31 cellular contexts compared by ENCODE assay signal in genomic region chr13:76720827-76721226, GRCh38.
A peak's percentile ranks its signal among the peaks of the same experiment; 100 is the strongest.
DNase-seq lines count a peak whose midpoint lies in the region; ATAC-seq and TF ChIP-seq lines count a peak whose summit lies in the region.
"Had no signal": no experiment of that assay in that cellular context is flagged by ENCODE, and none has a peak within 500 bp of the region (broad histone marks: within the 10 kb centered on the region; RNA-seq: fewer than 3 reads in every experiment).

No MANE protein-coding gene starts in this region.

- H4K8ac ChIP-seq in mesenchymal stem cell (ENCODE audit: low read length), result peak overlapping the region; percentile 23

- H2BK120ac ChIP-seq in mesenchymal stem cell (ENCODE audit: low read depth, low read length), result peak overlapping the region; percentile 19

- H2BK15ac ChIP-seq in mesenchymal stem cell (ENCODE audit: low read depth, poor library complexity, severe bottlenecking), result peak overlapping the region; percentile 7

- H2AK5ac ChIP-seq in mesenchymal stem cell (ENCODE audit: low read length, severe bottlenecking), result no peak overlapping the region

- TF ChIP-seq EP300 in sigmoid colon (IDR thresholded peaks at IDR 0.05), result no peak

- no peak overlapping the region for H4K91ac ChIP-seq in mesenchymal stem cell (ENCODE audit: low read length)

- H3K9me3 ChIP-seq in mesenchymal stem cell (ENCODE audit: control insufficient read depth, low read length) (no peaks in the 10 kb centered on the region), upper lobe of right lung (no peaks in the 10 kb centered on the region), sigmoid colon (no peaks in the 10 kb centered on the region), WERI-Rb-1 (ENCODE audit: severe bottlenecking) (no peaks in the 10 kb centered on the region)
- H3K9me3 ChIP-seq: BLaER1, HAP-1, MG63, SJSA1 had no signal

- H3K18ac ChIP-seq in mesenchymal stem cell (ENCODE audit: low read depth in 1 of 2, low read length in 2 of 2), result peak overlapping the region in 1 of 2 experiments; percentile 50

- DNase-seq in SKM-1 treated with dmso at 0.1 percent for 144 hours (lab: John Stamatoyannopoulos, UW; ENCODE audit: unreplicated experiment), result peak; percentile 27
- no peak for DNase-seq in SKM-1 (lab: John Stamatoyannopoulos, UW; ENCODE audit: unreplicated experiment)
- DNase-seq in MV-4-11 (lab: John Stamatoyannopoulos, UW), result peak; percentile 11
- no peak for DNase-seq in mesenchymal stem cell
- DNase-seq in upper lobe of right lung, result no peak
- DNase-seq in sigmoid colon, result no peak
- no peak for DNase-seq in WERI-Rb-1
- DNase-seq: 8988T; ACHN; CD4-positive, alpha-beta memory T cell; COR-L47; DMS53; GOT3; HFFc6; KBM-7; MG63; NCI-H1092 treated with DMSO at 0.1 percent for 48 hours; NCI-H1436; NCI-H187; NCI-H2081 treated with DMSO at 0.1 percent for 48 hours; NCI-H2171 treated with DMSO at 0.1 percent for 48 hours; NCI-H345; NCI-H526; NCI-H82; NK-92 treated with Interleukin-12 subunit alpha and Interleukin-12 subunit beta, amount 100 ng/mL, for 24 hours; PC-9; Right ventricle myocardium superior had no signal

- H3K4me1 ChIP-seq in mesenchymal stem cell (ENCODE audit: control insufficient read depth, insufficient read depth, low read depth, low read length) (peaks cover 3% of the 10 kb centered on the region), upper lobe of right lung (peaks cover 25% of the 10 kb centered on the region), sigmoid colon (peaks cover 0 to 21% (median 3%) of the 10 kb centered on the region in 4 donors)
- H3K4me1 ChIP-seq: HAP-1 had no signal

- H2BK5ac ChIP-seq in mesenchymal stem cell (ENCODE audit: low read depth, low read length, poor library complexity, severe bottlenecking), result no peak overlapping the region

- no peak overlapping the region for H3K14ac ChIP-seq in mesenchymal stem cell (ENCODE audit: low read length in 2 of 2)

- H3K27ac ChIP-seq in mesenchymal stem cell (ENCODE audit: low read length, poor library complexity, severe bottlenecking), result no peak overlapping the region
- H3K27ac ChIP-seq in upper lobe of right lung, result no peak overlapping the region
- no peak overlapping the region for H3K27ac ChIP-seq in sigmoid colon
- no peak overlapping the region for H3K27ac ChIP-seq in WERI-Rb-1
- H3K27ac ChIP-seq: BLaER1, PC-9, SJSA1 had no signal

- ATAC-seq in upper lobe of right lung (peak; percentile 66), GM18868 (IDR thresholded peaks at IDR 0.05; ENCODE audit: unreplicated experiment) (no peak)

- no peak overlapping the region for H3K23ac ChIP-seq in mesenchymal stem cell (ENCODE audit: low read length in 2 of 2)

- no peaks in the 10 kb centered on the region for H3K36me3 ChIP-seq in mesenchymal stem cell (ENCODE audit: control insufficient read depth in 1 of 2, insufficient read depth in 2 of 2, low read depth in 1 of 2, low read length in 2 of 2)
- no peaks in the 10 kb centered on the region for H3K36me3 ChIP-seq in upper lobe of right lung
- no peaks in the 10 kb centered on the region for H3K36me3 ChIP-seq in sigmoid colon
- no peaks in the 10 kb centered on the region for H3K36me3 ChIP-seq in WERI-Rb-1
- H3K36me3 ChIP-seq: BLaER1, HAP-1, MG63, SJSA1 had no signal

- no peak overlapping the region for H3K4ac ChIP-seq in mesenchymal stem cell (ENCODE audit: low read depth in 1 of 2, low read length in 2 of 2)

- TF ChIP-seq CTCF in upper lobe of right lung (IDR thresholded peaks at IDR 0.05), result no peak
- TF ChIP-seq CTCF in sigmoid colon (IDR thresholded peaks at IDR 0.05), result no peak
- TF ChIP-seq CTCF in WERI-Rb-1 (IDR thresholded peaks at IDR 0.05; ENCODE audit: low read depth, low read length), result no peak

- no peak for TF ChIP-seq POLR2A in sigmoid colon (IDR thresholded peaks at IDR 0.05)

- H3K27me3 ChIP-seq in mesenchymal stem cell (ENCODE audit: control insufficient read depth in 1 of 2, insufficient read depth in 1 of 2, low read length in 2 of 2) (no peaks in the 10 kb centered on the region), upper lobe of right lung (no peaks in the 10 kb centered on the region), sigmoid colon (no peaks in the 10 kb centered on the region), WERI-Rb-1 (ENCODE audit: insufficient read depth, low read depth, severe bottlenecking) (no peaks in the 10 kb centered on the region)
- H3K27me3 ChIP-seq: BLaER1, MG63, SJSA1 had no signal

- no peak overlapping the region for H2AFZ ChIP-seq in mesenchymal stem cell (ENCODE audit: low read depth, low read length)
- H2AFZ ChIP-seq: PC-9 had no signal

- H3K4me3 ChIP-seq in mesenchymal stem cell (ENCODE audit: insufficient read depth in 1 of 2, low read depth in 1 of 2, low read length in 2 of 2) (no peak overlapping the region), upper lobe of right lung (no peak overlapping the region), sigmoid colon (no peak overlapping the region), WERI-Rb-1 (ENCODE audit: low read depth, low read length) (no peak overlapping the region)
- H3K4me3 ChIP-seq: BLaER1, HAP-1, MG63, PC-9, SJSA1 had no signal

- no peaks in the 10 kb centered on the region for H3K79me1 ChIP-seq in mesenchymal stem cell (replicated peaks; ENCODE audit: low read length, poor library complexity, severe bottlenecking)

- H3K4me2 ChIP-seq in mesenchymal stem cell (ENCODE audit: low read length, poor library complexity, severe bottlenecking), result no peak overlapping the region
- H3K4me2 ChIP-seq: BLaER1, PC-9 had no signal

- WGBS in mesenchymal stem cell, result no CpG with 5 or more reads among the region's 1 CpG
- 89 to 91% methylated on average over 1 of the region's 1 CpG for WGBS in sigmoid colon, 2 donors

- no peak overlapping the region for H3K9ac ChIP-seq in mesenchymal stem cell (ENCODE audit: low read length)
- H3K9ac ChIP-seq: BLaER1 had no signal

- intact Hi-C loops in upper lobe of right lung (cut with DNase I) (no loop called here), sigmoid colon (cut with DNase I) (no loop called here)

- H2BK12ac ChIP-seq in mesenchymal stem cell (ENCODE audit: low read length in 2 of 2), result peak overlapping the region; percentile 13 to 23

Comparison
In these comparisons a context has a peak if more than half of its experiments do, and no peak if none do; other contexts are left out.
1. DNase-seq: peak in SKM-1 treated with dmso at 0.1 percent for 144 hours (single experiment) and MV-4-11 (single experiment); none in SKM-1 (single experiment), mesenchymal stem cell (single experiment), upper lobe of right lung (single experiment), sigmoid colon (single experiment) and WERI-Rb-1 (single experiment).